15 cellular contexts compared by ENCODE assay signal in genomic region chr2:220619525-220620267, GRCh38.
DNase-seq lines count a peak whose midpoint lies in the region; ATAC-seq and TF ChIP-seq lines count a peak whose summit lies in the region.
"Had no signal": no experiment of that assay in that cellular context is flagged by ENCODE, and none has a peak within 500 bp of the region (broad histone marks: within the 10 kb centered on the region; RNA-seq: fewer than 3 reads in every experiment).

No MANE protein-coding gene starts in this region.

- DNase-seq in DMS153 treated with DMSO at 0.1 percent for 48 hours (lab: John Stamatoyannopoulos, UW; ENCODE audit: unreplicated experiment) (peak; percentile 64), Panc1 (ENCODE audit: low read depth, low spot score) (peak; percentile 83), kidney glomerular epithelial cell (lab: John Stamatoyannopoulos, UW) (peak; percentile 74), BE2C (no peak), NAMALWA (ENCODE audit: low spot score) (no peak), NCI-H187 treated with DMSO at 0.1 percent for 48 hours (lab: John Stamatoyannopoulos, UW) (no peak), NCI-H1092 treated with DMSO at 0.1 percent for 48 hours (lab: John Stamatoyannopoulos, UW) (no peak)
- DNase-seq: activated CD4-positive, alpha-beta T cell treated with anti-CD3 and anti-CD28 coated beads for 48 hours; activated T-cell treated with anti-CD3 and anti-CD28 coated beads, Interleukin-2, amount 50 U/mL, for 48 hours; effector memory CD4-positive, alpha-beta T cell; NCI-H187; T-helper 17 cell had no signal

- no peak overlapping the region for H3K4me3 ChIP-seq in HEK293 (ENCODE audit: low read depth, low read length)
- H3K4me3 ChIP-seq in Panc1 (ENCODE audit: low read depth in 2 of 2, low read length in 2 of 2): no peak overlapping the region
- H3K4me3 ChIP-seq in BE2C (ENCODE audit: low read depth, low read length): no peak overlapping the region
- H3K4me3 ChIP-seq: ascending aorta had no signal

- no TSS peak for BruUV-seq in Panc1 (replicated peaks; lab: Mats Ljungman, UMichigan)

- CTCF ChIA-PET in HEK293 (lab: Yijun Ruan, JAX): no interaction called here
- CTCF ChIA-PET in Panc1 (lab: Charles Lee): no interaction called here

- in situ Hi-C loops in Panc1 (cut with HindIII; ENCODE audit: low pct_unique_long_range_greater_than_20kb, low sequenced_read_pairs): no loop called here

- peak; percentile 81 for ATAC-seq in Panc1
- ATAC-seq: left lobe of liver, T-helper 17 cell had no signal

- H3K27me3 ChIP-seq in Panc1 (ENCODE audit: control insufficient read depth, insufficient read depth, low read length): no peaks in the 10 kb centered on the region
- H3K27me3 ChIP-seq in BE2C: no peaks in the 10 kb centered on the region
- H3K27me3 ChIP-seq: ascending aorta had no signal

- H3K27ac ChIP-seq in HEK293 (ENCODE audit: extremely low read depth, low read depth, low read length) (no peak overlapping the region), Panc1 (ENCODE audit: low read length) (no peak overlapping the region)
- H3K27ac ChIP-seq: ascending aorta had no signal

- H3K9me3 ChIP-seq in HEK293 (ENCODE audit: control insufficient read depth, insufficient read depth, low read depth, low read length) (no peaks in the 10 kb centered on the region), Panc1 (ENCODE audit: control insufficient read depth, insufficient read depth, low read depth, low read length) (no peaks in the 10 kb centered on the region), BE2C (no peaks in the 10 kb centered on the region)
- H3K9me3 ChIP-seq: ascending aorta had no signal

- intact Hi-C loops in Panc1 (cut with micrococcal nuclease; ENCODE audit: unreplicated experiment): no loop called here

- peaks cover 7% of the 10 kb centered on the region; the same call in 1 of the 2 replicates for H3K4me1 ChIP-seq in HEK293 (ENCODE audit: control insufficient read depth, insufficient read depth, low read length)
- no peaks in the 10 kb centered on the region for H3K4me1 ChIP-seq in Panc1 (ENCODE audit: control insufficient read depth, insufficient read depth, low read length)
- no peaks in the 10 kb centered on the region for H3K4me1 ChIP-seq in BE2C
- H3K4me1 ChIP-seq: ascending aorta had no signal

- H3K36me3 ChIP-seq in HEK293 (ENCODE audit: control insufficient read depth in 2 of 2, insufficient read depth in 1 of 2, low read length in 2 of 2): no peaks in the 10 kb centered on the region
- H3K36me3 ChIP-seq in Panc1 (ENCODE audit: control insufficient read depth, insufficient read depth, low read length): no peaks in the 10 kb centered on the region
- H3K36me3 ChIP-seq in BE2C: no peaks in the 10 kb centered on the region
- H3K36me3 ChIP-seq: ascending aorta had no signal

- TF ChIP-seq CTCF in HEK293 (tag by site-specific recombination; IDR thresholded peaks at IDR 0.05) (no peak), Panc1 (IDR thresholded peaks at IDR 0.05) (no peak), BE2C (IDR thresholded peaks at IDR 0.05; ENCODE audit: low read depth, low read length) (no peak)

- POLR2A ChIA-PET in HEK293 (lab: Yijun Ruan, JAX) (no interaction called here), Panc1 (lab: Charles Lee) (no interaction called here)

TF ChIP-seq in HEK293, 187 proteins besides CTCF, POLR2A, EP300 and RAD21:
- TF ChIP-seq BCL11A (tag by site-specific recombination; IDR thresholded peaks at IDR 0.05; ENCODE audit: low read depth) (no peak), ZNF280D (tag by site-specific recombination; IDR thresholded peaks at IDR 0.05) (no peak), WT1 (tag by site-specific recombination; IDR thresholded peaks at IDR 0.05) (peak; percentile 68), ZNF433 (tag by site-specific recombination; IDR thresholded peaks at IDR 0.05; ENCODE audit: low read depth) (no peak), AEBP2 (tag by site-specific recombination; IDR thresholded peaks at IDR 0.05; ENCODE audit: borderline replicate concordance) (no peak), ZNF10 (tag by site-specific recombination; IDR thresholded peaks at IDR 0.05) (no peak), TCF7L2 (IDR thresholded peaks at IDR 0.05; ENCODE audit: borderline replicate concordance, low read depth, low read length) (peak; percentile 40; the same call in 1 of the 2 replicates), ZNF19 (tag by site-specific recombination; IDR thresholded peaks at IDR 0.05; ENCODE audit: low read depth) (no peak)

Comparison
In these comparisons a context has a peak if more than half of its experiments do, and no peak if none do; other contexts are left out.
1. DNase-seq: peak in DMS153 treated with DMSO at 0.1 percent for 48 hours (single experiment), Panc1 (single experiment) and kidney glomerular epithelial cell (single experiment); none in BE2C (single experiment), NAMALWA (single experiment), NCI-H187 treated with DMSO at 0.1 percent for 48 hours (single experiment) and NCI-H1092 treated with DMSO at 0.1 percent for 48 hours (single experiment).